Comparison of ENCODE assay signal across 10 cellular contexts in the genomic region with DNA sequence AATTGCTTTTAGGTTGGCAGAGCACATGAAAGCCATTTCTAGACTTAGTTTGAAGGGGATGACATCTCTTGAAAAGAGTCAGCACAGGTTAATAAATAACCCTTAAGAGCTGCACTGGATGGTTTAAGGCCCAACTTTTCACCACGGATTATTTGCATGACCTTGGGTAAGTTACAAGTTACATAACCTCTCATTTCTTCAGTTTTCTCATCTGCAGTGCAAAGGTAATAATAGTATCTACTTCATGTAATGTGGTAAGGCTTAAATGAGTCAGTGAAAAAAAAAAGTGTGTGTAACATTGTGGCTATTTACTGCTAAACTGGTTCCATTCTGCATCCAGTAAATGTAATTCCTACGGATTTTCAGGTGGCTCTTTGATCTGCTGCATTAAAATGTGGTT.
DNase-seq lines count a peak whose midpoint lies in the region; ATAC-seq, FAIRE-seq and TF ChIP-seq lines count a peak whose summit lies in the region.
"Had no signal": no experiment of that assay in that cellular context is flagged by ENCODE, and none has a peak within 500 bp of the region (broad histone marks: within the 10 kb centered on the region; RNA-seq: fewer than 3 reads in every experiment).

No MANE protein-coding gene starts in this region.

- TF ChIP-seq CTCF in epithelial cell of proximal tubule (conservative IDR thresholded peaks at IDR 0.05; ENCODE audit: low read depth, low read length) (no peak), progenitor cell of endocrine pancreas (IDR thresholded peaks at IDR 0.05; ENCODE audit: unreplicated experiment) (no peak)

- no peaks in the 10 kb centered on the region for H3K36me3 Mint-ChIP-seq in activated CD8-positive, alpha-beta T cell treated with anti-CD3 and anti-CD28 coated beads, Interleukin-2, amount 10 ng/mL, durations not matched to agents 7 days and 5 days (ENCODE audit: low read depth)
- H3K36me3 Mint-ChIP-seq in stimulated activated effector memory CD8-positive, alpha-beta T cell treated with anti-CD3 and anti-CD28 coated beads, Interleukin-12 subunit alpha, Interleukin-12 subunit beta, amount 100 ng/mL, for 72 hours: no peaks in the 10 kb centered on the region
- H3K36me3 Mint-ChIP-seq in progenitor cell of endocrine pancreas (ENCODE audit: insufficient read depth): no peaks in the 10 kb centered on the region
- H3K36me3 Mint-ChIP-seq: IgD-negative memory B cell had no signal

- ATAC-seq in GM21515 (IDR thresholded peaks at IDR 0.05; ENCODE audit: unreplicated experiment): peak; percentile 98
- ATAC-seq in HG03103 (IDR thresholded peaks at IDR 0.05; ENCODE audit: low read depth, unreplicated experiment): peak; percentile 80
- ATAC-seq in activated CD4-positive, CD25-positive, alpha-beta regulatory T cell treated with anti-CD3 and anti-CD28 coated beads, Interleukin-2, amount 50 U/mL, for 24 hours: no peak
- no peak for ATAC-seq in activated CD8-positive, alpha-beta T cell treated with anti-CD3 and anti-CD28 coated beads, Interleukin-2, amount 10 ng/mL, durations not matched to agents 7 days and 5 days
- ATAC-seq in stimulated activated effector memory CD8-positive, alpha-beta T cell treated with anti-CD3 and anti-CD28 coated beads, Interleukin-12 subunit alpha, Interleukin-12 subunit beta, amount 100 ng/mL, for 72 hours: no peak

- peak; percentile 86 for FAIRE-seq in GM18507 (lab: Jason Lieb, UNC)

- H3K4me3 ChIP-seq in epithelial cell of proximal tubule (ENCODE audit: low read depth, low read length): no peak overlapping the region

- no peaks in the 10 kb centered on the region for H3K27me3 Mint-ChIP-seq in activated CD8-positive, alpha-beta T cell treated with anti-CD3 and anti-CD28 coated beads, Interleukin-2, amount 10 ng/mL, durations not matched to agents 7 days and 5 days (ENCODE audit: low read depth)
- no peaks in the 10 kb centered on the region for H3K27me3 Mint-ChIP-seq in progenitor cell of endocrine pancreas
- H3K27me3 Mint-ChIP-seq: IgD-negative memory B cell had no signal

- POLR2A ChIA-PET in activated CD8-positive, alpha-beta T cell treated with anti-CD3 and anti-CD28 coated beads, Interleukin-2, amount 10 ng/mL, durations not matched to agents 7 days and 5 days (lab: Charles Lee): no interaction called here

- no peaks in the 10 kb centered on the region for H3K4me1 Mint-ChIP-seq in activated CD8-positive, alpha-beta T cell treated with anti-CD3 and anti-CD28 coated beads, Interleukin-2, amount 10 ng/mL, durations not matched to agents 7 days and 5 days (ENCODE audit: low read depth)
- H3K4me1 Mint-ChIP-seq in stimulated activated effector memory CD8-positive, alpha-beta T cell treated with anti-CD3 and anti-CD28 coated beads, Interleukin-12 subunit alpha, Interleukin-12 subunit beta, amount 100 ng/mL, for 72 hours: no peaks in the 10 kb centered on the region
- H3K4me1 Mint-ChIP-seq in progenitor cell of endocrine pancreas (ENCODE audit: low read depth): peaks cover 5% of the 10 kb centered on the region
- H3K4me1 Mint-ChIP-seq: IgD-negative memory B cell had no signal

- CTCF ChIA-PET in activated CD8-positive, alpha-beta T cell treated with anti-CD3 and anti-CD28 coated beads, Interleukin-2, amount 10 ng/mL, durations not matched to agents 7 days and 5 days (lab: Charles Lee): no interaction called here

- DNase-seq in GM18507 (ENCODE audit: extremely low spot score, insufficient read length, low read depth) (peak; percentile 1), epithelial cell of proximal tubule (ENCODE audit: low read depth) (peak; percentile 69), progenitor cell of endocrine pancreas (ENCODE audit: low spot score, unreplicated experiment) (no peak)
- no peak for DNase-seq in activated CD8-positive, alpha-beta T cell treated with anti-CD3 and anti-CD28 coated beads, Interleukin-2, amount 10 ng/mL, durations not matched to agents 7 days and 5 days
- no peak for DNase-seq in stimulated activated effector memory CD8-positive, alpha-beta T cell treated with anti-CD3 and anti-CD28 coated beads, Interleukin-12 subunit alpha, Interleukin-12 subunit beta, amount 100 ng/mL, for 72 hours (ENCODE audit: low spot score in 2 of 2)
- DNase-seq: stimulated activated CD4-positive, alpha-beta T cell treated with anti-CD3 and anti-CD28 coated beads, Interleukin-2, amount 100 ng/mL, for 48 hours had no signal

- H3K9me3 Mint-ChIP-seq in activated CD8-positive, alpha-beta T cell treated with anti-CD3 and anti-CD28 coated beads, Interleukin-2, amount 10 ng/mL, durations not matched to agents 7 days and 5 days (ENCODE audit: insufficient read depth): peaks cover 3% of the 10 kb centered on the region
- peaks cover 16% of the 10 kb centered on the region for H3K9me3 Mint-ChIP-seq in stimulated activated effector memory CD8-positive, alpha-beta T cell treated with anti-CD3 and anti-CD28 coated beads, Interleukin-12 subunit alpha, Interleukin-12 subunit beta, amount 100 ng/mL, for 72 hours
- H3K9me3 Mint-ChIP-seq in progenitor cell of endocrine pancreas (ENCODE audit: low read depth): no peaks in the 10 kb centered on the region

- no peak overlapping the region for H3K27ac Mint-ChIP-seq in activated CD8-positive, alpha-beta T cell treated with anti-CD3 and anti-CD28 coated beads, Interleukin-2, amount 10 ng/mL, durations not matched to agents 7 days and 5 days
- H3K27ac Mint-ChIP-seq in stimulated activated effector memory CD8-positive, alpha-beta T cell treated with anti-CD3 and anti-CD28 coated beads, Interleukin-12 subunit alpha, Interleukin-12 subunit beta, amount 100 ng/mL, for 72 hours: no peak overlapping the region
- H3K27ac Mint-ChIP-seq in progenitor cell of endocrine pancreas: no peak overlapping the region
- H3K27ac Mint-ChIP-seq: IgD-negative memory B cell had no signal

- H3K4me3 Mint-ChIP-seq in activated CD8-positive, alpha-beta T cell treated with anti-CD3 and anti-CD28 coated beads, Interleukin-2, amount 10 ng/mL, durations not matched to agents 7 days and 5 days: no peak overlapping the region
- no peak overlapping the region for H3K4me3 Mint-ChIP-seq in stimulated activated effector memory CD8-positive, alpha-beta T cell treated with anti-CD3 and anti-CD28 coated beads, Interleukin-12 subunit alpha, Interleukin-12 subunit beta, amount 100 ng/mL, for 72 hours
- no peak overlapping the region for H3K4me3 Mint-ChIP-seq in progenitor cell of endocrine pancreas (ENCODE audit: low read depth)
- H3K4me3 Mint-ChIP-seq: IgD-negative memory B cell had no signal

Comparison
In these comparisons a context has a peak if more than half of its experiments do, and no peak if none do; other contexts are left out.
1. DNase-seq: peak in GM18507 (single experiment) and epithelial cell of proximal tubule (single experiment); none in activated CD8-positive, alpha-beta T cell treated with anti-CD3 and anti-CD28 coated beads, Interleukin-2, amount 10 ng/mL, durations not matched to agents 7 days and 5 days (single experiment), stimulated activated effector memory CD8-positive, alpha-beta T cell treated with anti-CD3 and anti-CD28 coated beads, Interleukin-12 subunit alpha, Interleukin-12 subunit beta, amount 100 ng/mL, for 72 hours (0 of 2) and progenitor cell of endocrine pancreas (single experiment).
2. ATAC-seq: peak in GM21515 (single experiment) and HG03103 (single experiment); none in activated CD4-positive, CD25-positive, alpha-beta regulatory T cell treated with anti-CD3 and anti-CD28 coated beads, Interleukin-2, amount 50 U/mL, for 24 hours (0 of 2), activated CD8-positive, alpha-beta T cell treated with anti-CD3 and anti-CD28 coated beads, Interleukin-2, amount 10 ng/mL, durations not matched to agents 7 days and 5 days (single experiment) and stimulated activated effector memory CD8-positive, alpha-beta T cell treated with anti-CD3 and anti-CD28 coated beads, Interleukin-12 subunit alpha, Interleukin-12 subunit beta, amount 100 ng/mL, for 72 hours (single experiment).